13 cellular contexts compared by ENCODE assay signal in genomic region chr2:46082531-46083485, GRCh38.
A peak's percentile ranks its signal among the peaks of the same experiment; 100 is the strongest.
DNase-seq lines count a peak whose midpoint lies in the region; ATAC-seq and TF ChIP-seq lines count a peak whose summit lies in the region.
"Had no signal": no experiment of that assay in that cellular context is flagged by ENCODE, and none has a peak within 500 bp of the region (broad histone marks: within the 10 kb centered on the region; RNA-seq: fewer than 3 reads in every experiment).

No MANE protein-coding gene starts in this region.

- no peaks in the 10 kb centered on the region for H4K20me1 ChIP-seq in Loucy (ENCODE audit: insufficient read depth, low read length, poor library complexity, severe bottlenecking)

- DNase-seq in BJ (ENCODE audit: low read depth) (peak; percentile 100), brain microvascular endothelial cell (peak; percentile 89), right lobe of liver (no peak), medulla oblongata (ENCODE audit: extremely low spot score) (no peak), NCI-H2227 (lab: John Stamatoyannopoulos, UW; ENCODE audit: unreplicated experiment) (no peak), iPS-NIHi7 (ENCODE audit: extremely low spot score) (no peak)
- DNase-seq: DMS79 treated with DMSO at 0.1 percent for 48 hours, NCI-H1092, PC-9, thyroid gland had no signal

- H3F3A ChIP-seq in Loucy (ENCODE audit: low read depth) = no peaks in the 10 kb centered on the region

- peak overlapping the region; percentile 86 for H3K27ac ChIP-seq in brain microvascular endothelial cell
- H3K27ac ChIP-seq in right lobe of liver = no peak overlapping the region
- H3K27ac ChIP-seq: PC-9, thyroid gland had no signal

- no peaks in the 10 kb centered on the region for H3K79me2 ChIP-seq in Loucy (ENCODE audit: insufficient read depth, low read length)

- CTCF ChIA-PET in BJ (lab: Yijun Ruan, JAX) = interaction anchor here (1.1 to 2.2 kb wide), 7 partner anchors 10 to 211 kb away, joined by 3 to 7 read pairs (median 4); no protein-coding TSS in a partner anchor

- H3K4me3 ChIP-seq in BJ (ENCODE audit: low read depth, low read length) = no peak overlapping the region
- no peak overlapping the region for H3K4me3 ChIP-seq in Loucy (ENCODE audit: low read length, poor library complexity, severe bottlenecking)
- H3K4me3 ChIP-seq in brain microvascular endothelial cell (ENCODE audit: low read depth, low read length) = no peak overlapping the region
- H3K4me3 ChIP-seq in right lobe of liver = no peak overlapping the region
- H3K4me3 ChIP-seq: PC-9, thyroid gland had no signal

- H3K4me2 ChIP-seq in Loucy (ENCODE audit: low read depth, low read length, poor library complexity, severe bottlenecking) = peak overlapping the region; percentile 29
- H3K4me2 ChIP-seq: PC-9 had no signal

- H3K36me3 ChIP-seq in BJ (ENCODE audit: control insufficient read depth, insufficient read depth, low read length) = peaks cover 4% of the 10 kb centered on the region; the same call in 1 of the 2 replicates
- peaks cover 12% of the 10 kb centered on the region; the same call in 1 of the 2 replicates for H3K36me3 ChIP-seq in Loucy (ENCODE audit: insufficient read depth, low read length)
- peaks cover 17% of the 10 kb centered on the region for H3K36me3 ChIP-seq in brain microvascular endothelial cell (replicated peaks)
- no peaks in the 10 kb centered on the region for H3K36me3 ChIP-seq in right lobe of liver
- H3K36me3 ChIP-seq: thyroid gland had no signal

- H3K9me2 ChIP-seq in Loucy (replicated peaks; ENCODE audit: low read depth, low read length) = no peaks in the 10 kb centered on the region

- H2AFZ ChIP-seq in Loucy (ENCODE audit: low read length) = no peak overlapping the region
- H2AFZ ChIP-seq: PC-9 had no signal

- TF ChIP-seq POLR2A in right lobe of liver (IDR thresholded peaks at IDR 0.05) = no peak
- TF ChIP-seq POLR2A in GM18505 (IDR thresholded peaks at IDR 0.05; ENCODE audit: borderline replicate concordance, extremely low read depth, insufficient read depth, insufficient read length) = no peak

- in situ Hi-C loops in brain microvascular endothelial cell (cut with HindIII; ENCODE audit: low pct_ligation_motif_present, low sequenced_read_pairs) = no loop called here

- peak overlapping the region; percentile 14 for H3K9ac ChIP-seq in Loucy (ENCODE audit: low read depth, low read length, poor library complexity, severe bottlenecking)

- H3K27me3 ChIP-seq in BJ (ENCODE audit: control insufficient read depth, insufficient read depth, low read length) = no peaks in the 10 kb centered on the region
- H3K27me3 ChIP-seq in Loucy (ENCODE audit: insufficient read depth, low read length, poor library complexity, severe bottlenecking) = no peaks in the 10 kb centered on the region
- no peaks in the 10 kb centered on the region for H3K27me3 ChIP-seq in brain microvascular endothelial cell (replicated peaks)
- no peaks in the 10 kb centered on the region for H3K27me3 ChIP-seq in right lobe of liver
- H3K27me3 ChIP-seq: thyroid gland had no signal

- ATAC-seq in right lobe of liver (peak in 3 of 4 donors; percentile 15 to 49 (median 48)), GM18505 (IDR thresholded peaks at IDR 0.05; ENCODE audit: unreplicated experiment) (no peak)
- ATAC-seq: activated CD4-positive, CD25-positive, alpha-beta regulatory T cell treated with anti-CD3 and anti-CD28 coated beads, Interleukin-2, amount 50 U/mL, for 24 hours had no signal

- POLR2A ChIA-PET in BJ (lab: Charles Lee) = interaction anchor here (0.9 to 1.2 kb wide), 2 partner anchors 36 to 214 kb away, joined by 3 read pairs; partner anchors contain the start of gene EPAS1

- H3K4me1 ChIP-seq in Loucy (ENCODE audit: insufficient read depth, low read length, poor library complexity, severe bottlenecking) (peaks cover 14% of the 10 kb centered on the region), right lobe of liver (no peaks in the 10 kb centered on the region)
- H3K4me1 ChIP-seq: thyroid gland had no signal

- intact Hi-C loops in right lobe of liver (cut with DNase I) = no loop called here

- H3K9me3 ChIP-seq in Loucy (ENCODE audit: insufficient read depth, low read depth, low read length) (no peaks in the 10 kb centered on the region), right lobe of liver (no peaks in the 10 kb centered on the region)
- H3K9me3 ChIP-seq: thyroid gland had no signal

- TF ChIP-seq CTCF in BJ (IDR thresholded peaks at IDR 0.05; ENCODE audit: insufficient read depth, low read depth, low read length) (no peak), Loucy (conservative IDR thresholded peaks at IDR 0.05; ENCODE audit: low read length) (no peak), brain microvascular endothelial cell (IDR thresholded peaks at IDR 0.05; ENCODE audit: low read depth, low read length, missing control alignments) (no peak), right lobe of liver (IDR thresholded peaks at IDR 0.05) (no peak)

- 71% methylated on average over 11 of the region's 14 CpGs for WGBS in right lobe of liver (ENCODE audit: insufficient coverage, low coverage, low lambda C conversion rate, missing lambda C conversion rate)

Comparison
In these comparisons a context has a peak if more than half of its experiments do, and no peak if none do; other contexts are left out.
1. DNase-seq: peak in BJ (single experiment) and brain microvascular endothelial cell (single experiment); none in right lobe of liver (0 of 3), medulla oblongata (single experiment), NCI-H2227 (single experiment) and iPS-NIHi7 (single experiment).